14 cellular contexts compared by ENCODE assay signal in genomic region chr16:49838639-49839461, GRCh38. TPM values are rescaled to one million over a fixed set of nuclear protein-coding genes. Genes with fewer than 3 reads are reported as not detected.
DNase-seq lines count a peak whose midpoint lies in the region; ATAC-seq and TF ChIP-seq lines count a peak whose summit lies in the region.
"Had no signal": no experiment of that assay in that cellular context is flagged by ENCODE, and none has a peak within 500 bp of the region (broad histone marks: within the 10 kb centered on the region; RNA-seq: fewer than 3 reads in every experiment).

No MANE protein-coding gene starts in this region.

- H3K4me3 Mint-ChIP-seq in H9 (peak overlapping the region; percentile 30 to 53; a peak in 3 of 5 replicates), type B pancreatic cell (no peak overlapping the region)
- H3K4me3 Mint-ChIP-seq: activated B cell treated with CpG ODN at 0.5 μM for 24 hours; CD4-positive, CD25-positive, alpha-beta regulatory T cell; naive thymus-derived CD4-positive, alpha-beta T cell had no signal

- no peak overlapping the region for H2BK120ac ChIP-seq in H9 (ENCODE audit: low read depth, low read length, poor library complexity, severe bottlenecking)

- peak overlapping the region in 1 of 3 experiments; percentile 44; a peak in 1 of 7 replicates for H3K27ac Mint-ChIP-seq in H9
- H3K27ac Mint-ChIP-seq in type B pancreatic cell, result no peak overlapping the region
- H3K27ac Mint-ChIP-seq: activated B cell treated with CpG ODN at 0.5 μM for 24 hours; CD4-positive, CD25-positive, alpha-beta regulatory T cell; naive thymus-derived CD4-positive, alpha-beta T cell had no signal

- H3K36me3 ChIP-seq in iPS-15b (ENCODE audit: control insufficient read depth, insufficient read depth, low read length) (peaks cover 3% of the 10 kb centered on the region), aorta (ENCODE audit: control insufficient read depth in 1 of 2, insufficient read depth in 2 of 2, low read length in 1 of 2) (no peaks in the 10 kb centered on the region)

- no peak overlapping the region for H4K5ac ChIP-seq in H9 (ENCODE audit: insufficient read length, low read depth, low read length)

- H4K91ac ChIP-seq in H9 (ENCODE audit: insufficient read length, low read depth, low read length), result no peak overlapping the region

- peak overlapping the region; percentile 47 for H3K4me2 ChIP-seq in H9 (ENCODE audit: insufficient read depth, insufficient read length, low read length)

- H3K27me3 Mint-ChIP-seq in H9 (ENCODE audit: low read depth) (no peaks in the 10 kb centered on the region; the same call in 1 of the 2 replicates), type B pancreatic cell (peaks cover 20% of the 10 kb centered on the region)

- peaks cover 11% of the 10 kb centered on the region; the same call in 1 of the 2 replicates for H3K4me1 ChIP-seq in H9 (ENCODE audit: insufficient read depth, low read length)
- peaks cover 44% of the 10 kb centered on the region for H3K4me1 ChIP-seq in iPS-15b (ENCODE audit: control insufficient read depth, insufficient read depth, low read length)
- no peaks in the 10 kb centered on the region for H3K4me1 ChIP-seq in aorta (ENCODE audit: control insufficient read depth in 1 of 2, insufficient read depth in 2 of 2, low read length in 2 of 2)

- no peak overlapping the region for H2AK5ac ChIP-seq in H9 (ENCODE audit: insufficient read length, low read length)

- H3K14ac ChIP-seq in H9 (ENCODE audit: insufficient read depth, low read length), result 0 out of 2 replicates have a peak overlapping the region, but pooled peaks have one; percentile 21

- intact Hi-C loops in sciatic nerve (cut with DNase I), result no loop called here
- intact Hi-C loops in aorta (cut with DNase I), result loop anchor here in 1 of 2 donors (10.0 kb wide), 1 partner anchor 194 kb away; no protein-coding TSS in a partner anchor

- no peak overlapping the region for H2BK20ac ChIP-seq in H9 (ENCODE audit: low read depth, low read length, poor library complexity, severe bottlenecking)

- H3K79me1 ChIP-seq in H9 (ENCODE audit: insufficient read depth, low read depth, low read length, poor library complexity, severe bottlenecking), result peaks cover 3% of the 10 kb centered on the region

- no peaks in the 10 kb centered on the region for H4K20me1 ChIP-seq in H9 (ENCODE audit: control insufficient read depth, insufficient read depth, insufficient read length)

- H2AFZ ChIP-seq in H9 (ENCODE audit: low read length), result no peak overlapping the region

- H3K36me3 Mint-ChIP-seq in H9 (ENCODE audit: insufficient read depth in 1 of 3, low read depth in 3 of 3), result no peaks in the 10 kb centered on the region; a peak in 2 of 7 replicates
- peaks cover 4% of the 10 kb centered on the region for H3K36me3 Mint-ChIP-seq in type B pancreatic cell
- H3K36me3 Mint-ChIP-seq: CD4-positive, CD25-positive, alpha-beta regulatory T cell; naive thymus-derived CD4-positive, alpha-beta T cell had no signal

- H4K8ac ChIP-seq in H9 (replicated peaks; ENCODE audit: insufficient read length, low read depth, low read length), result no peak overlapping the region

- H3K23ac ChIP-seq in H9 (ENCODE audit: insufficient read length, low read depth, low read length), result no peak overlapping the region

- no peak overlapping the region for H3K4ac ChIP-seq in H9 (ENCODE audit: low read depth, low read length)

- peaks cover 17% of the 10 kb centered on the region; the same call in 1 of the 2 replicates for H3K79me2 ChIP-seq in H9 (ENCODE audit: insufficient read depth, low read length)

- no peak overlapping the region for H3K56ac ChIP-seq in H9 (ENCODE audit: insufficient read length, low read depth, low read length)

- H3K9ac ChIP-seq in H9 (ENCODE audit: extremely low read depth, insufficient read length, low read length), result no peak overlapping the region
- H3K9ac ChIP-seq in iPS-15b (ENCODE audit: low read depth, low read length), result no peak overlapping the region

- no peak overlapping the region for H3K27ac ChIP-seq in H9 (ENCODE audit: insufficient read length, low read depth, low read length)
- no peak overlapping the region for H3K27ac ChIP-seq in aorta (ENCODE audit: low read depth in 1 of 2, low read length in 2 of 2)

- no peaks in the 10 kb centered on the region for H3K9me3 ChIP-seq in H9 (ENCODE audit: control insufficient read depth, low read depth, low read length)
- H3K9me3 ChIP-seq in iPS-15b (ENCODE audit: control insufficient read depth, insufficient read depth, low read length), result no peaks in the 10 kb centered on the region
- no peaks in the 10 kb centered on the region for H3K9me3 ChIP-seq in aorta (ENCODE audit: control insufficient read depth, low read length)

- WGBS in H9 (ENCODE audit: extremely low coverage, insufficient read length, low lambda C conversion rate), result no CpG with 5 or more reads among the region's 63 CpGs
- 19 to 47% methylated on average over 23 to 63 of the region's 63 CpGs for WGBS in aorta, 2 donors

- H3K4me3 ChIP-seq in choroid plexus epithelial cell (ENCODE audit: low read depth, low read length), result peak overlapping the region; percentile 33
- H3K4me3 ChIP-seq in iPS-15b (ENCODE audit: low read depth, low read length), result peak overlapping the region; percentile 32
- peak overlapping the region in 1 of 2 donors; percentile 6 for H3K4me3 ChIP-seq in aorta (ENCODE audit: low read length in 2 of 2)

- H2BK12ac ChIP-seq in H9 (ENCODE audit: insufficient read length, low read depth, low read length), result no peak overlapping the region

- no peak overlapping the region for H3K18ac ChIP-seq in H9 (ENCODE audit: insufficient read length, low read depth, low read length)

- no peak overlapping the region for H2BK15ac ChIP-seq in H9 (ENCODE audit: low read depth, low read length)

- TF ChIP-seq CTCF in H9 (conservative IDR thresholded peaks at IDR 0.05) (no peak), choroid plexus epithelial cell (conservative IDR thresholded peaks at IDR 0.05; ENCODE audit: low read depth, low read length) (no peak), type B pancreatic cell (conservative IDR thresholded peaks at IDR 0.05) (no peak)

- peaks cover 6% of the 10 kb centered on the region for H3K23me2 ChIP-seq in H9 (ENCODE audit: insufficient read length, low read depth, low read length, poor library complexity, severe bottlenecking)

- no peak overlapping the region for H2BK5ac ChIP-seq in H9 (ENCODE audit: insufficient read length, low read length)

- no peak overlapping the region for H3T11ph ChIP-seq in H9 (ENCODE audit: low read length)

- no peak for DNase-seq in H9
- no peak for DNase-seq in choroid plexus epithelial cell (ENCODE audit: low read depth)
- no peak for DNase-seq in sciatic nerve (ENCODE audit: low spot score)
- DNase-seq in aorta, result no peak
- no peak for DNase-seq in COR-L47 (lab: John Stamatoyannopoulos, UW)
- no peak for DNase-seq in type B pancreatic cell (ENCODE audit: extremely low spot score, unreplicated experiment)
- DNase-seq: activated B cell treated with CpG ODN at 0.5 μM for 24 hours; activated T-cell treated with anti-CD3 and anti-CD28 coated beads for 4 hours; amniotic stem cell; CD4-positive, CD25-positive, alpha-beta regulatory T cell; naive thymus-derived CD4-positive, alpha-beta T cell had no signal

- peak; percentile 20 for ATAC-seq in sciatic nerve
- no peak for ATAC-seq in aorta (ENCODE audit: low FRiP score)
- no peak for ATAC-seq in HG03571 (IDR thresholded peaks at IDR 0.05; ENCODE audit: unreplicated experiment)
- ATAC-seq: naive thymus-derived CD4-positive, alpha-beta T cell had no signal

- no peaks in the 10 kb centered on the region for H3K27me3 ChIP-seq in H9 (ENCODE audit: insufficient read depth, low read length)
- H3K27me3 ChIP-seq in iPS-15b (ENCODE audit: control insufficient read depth, insufficient read depth, low read length), result no peaks in the 10 kb centered on the region
- H3K27me3 ChIP-seq in aorta (ENCODE audit: control insufficient read depth in 1 of 2, insufficient read depth in 2 of 2, low read length in 1 of 2), result no peaks in the 10 kb centered on the region

- H3K9me3 Mint-ChIP-seq in H9 (no peaks in the 10 kb centered on the region), type B pancreatic cell (no peaks in the 10 kb centered on the region)
- H3K9me3 Mint-ChIP-seq: activated B cell treated with CpG ODN at 0.5 μM for 24 hours; naive thymus-derived CD4-positive, alpha-beta T cell had no signal

- H3K4me1 Mint-ChIP-seq in H9 (peaks cover 69 to 78% of the 10 kb centered on the region in 2 experiments), type B pancreatic cell (ENCODE audit: unreplicated experiment) (peaks cover 58% of the 10 kb centered on the region)
- H3K4me1 Mint-ChIP-seq: naive thymus-derived CD4-positive, alpha-beta T cell had no signal

RNA-seq across cellular contexts. Expression of gene ZNF423, which starts 17.1 kb away (rescaled TPM):
- total RNA-seq in H9 (2021) (51.5 and 54.0 TPM in 2 replicates), sciatic nerve (25.3 TPM), aorta (10 to 100 TPM; 12.5 to 43.1 TPM), type B pancreatic cell (ENCODE audit: low replicate concordance) (6.1 and 72.6 TPM in 2 replicates)
- polyA plus RNA-seq in aorta, result 1 to 10 TPM; 3.1 to 7.6 TPM
- total RNA-seq: activated B cell treated with CpG ODN at 0.5 μM for 24 hours; naive thymus-derived CD4-positive, alpha-beta T cell; SK-MEL-5 had no signal
- polyA plus RNA-seq: CD4-positive, CD25-positive, alpha-beta regulatory T cell; naive thymus-derived CD4-positive, alpha-beta T cell had no signal
